In the genomic region with DNA sequence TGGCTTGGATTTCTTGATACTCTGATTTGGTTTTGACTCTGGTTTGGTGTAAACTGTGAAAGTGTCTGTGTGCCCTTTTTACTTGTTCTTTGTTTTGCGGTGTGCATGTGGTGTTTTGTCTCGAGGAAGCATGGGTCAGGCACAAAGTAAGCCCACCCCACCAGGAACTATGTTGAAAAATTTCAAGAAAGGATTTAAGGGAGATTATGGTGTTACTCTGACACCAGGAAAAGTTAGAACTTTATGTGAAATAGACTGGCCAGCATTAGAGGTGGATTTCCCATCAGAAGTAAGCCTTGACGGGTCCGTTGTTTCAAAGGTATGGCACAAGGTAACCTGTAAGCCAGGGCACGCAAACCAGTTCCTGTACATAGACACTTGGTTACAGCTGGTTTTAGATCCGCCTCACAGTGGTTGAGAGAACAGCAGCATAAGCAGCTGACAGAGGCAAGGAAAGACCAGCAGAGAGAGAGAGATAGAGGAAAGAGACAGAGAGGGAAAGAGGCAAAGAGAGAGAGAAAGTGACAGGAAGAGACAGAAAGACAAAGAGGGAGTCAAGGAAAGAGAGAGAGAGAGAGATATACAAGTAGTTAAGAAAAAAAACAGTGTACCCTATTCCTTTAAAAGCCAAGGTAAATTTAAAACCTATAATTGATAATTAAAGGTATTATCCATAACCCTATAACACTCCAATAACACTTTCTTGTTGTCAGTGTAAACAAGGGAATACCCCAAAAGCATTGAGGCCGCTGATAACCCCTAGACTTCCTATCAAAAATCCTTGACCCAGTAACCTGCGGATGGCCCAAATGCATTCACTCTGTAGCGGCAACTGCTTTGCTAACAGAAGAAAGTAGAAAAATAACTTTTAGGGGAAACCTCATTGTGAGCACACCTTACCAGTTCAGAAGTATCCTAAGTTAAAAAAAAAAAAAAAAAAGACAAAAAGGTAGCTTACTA, we compare ENCODE assay signal across 1 cellular context.
TF ChIP-seq lines count a peak whose summit lies in the region.

No MANE protein-coding gene starts in this region.

TF ChIP-seq in GM23338, 12 proteins besides CTCF, POLR2A, EP300 and RAD21 (continued from another document):
- TF ChIP-seq, protein P1, sequence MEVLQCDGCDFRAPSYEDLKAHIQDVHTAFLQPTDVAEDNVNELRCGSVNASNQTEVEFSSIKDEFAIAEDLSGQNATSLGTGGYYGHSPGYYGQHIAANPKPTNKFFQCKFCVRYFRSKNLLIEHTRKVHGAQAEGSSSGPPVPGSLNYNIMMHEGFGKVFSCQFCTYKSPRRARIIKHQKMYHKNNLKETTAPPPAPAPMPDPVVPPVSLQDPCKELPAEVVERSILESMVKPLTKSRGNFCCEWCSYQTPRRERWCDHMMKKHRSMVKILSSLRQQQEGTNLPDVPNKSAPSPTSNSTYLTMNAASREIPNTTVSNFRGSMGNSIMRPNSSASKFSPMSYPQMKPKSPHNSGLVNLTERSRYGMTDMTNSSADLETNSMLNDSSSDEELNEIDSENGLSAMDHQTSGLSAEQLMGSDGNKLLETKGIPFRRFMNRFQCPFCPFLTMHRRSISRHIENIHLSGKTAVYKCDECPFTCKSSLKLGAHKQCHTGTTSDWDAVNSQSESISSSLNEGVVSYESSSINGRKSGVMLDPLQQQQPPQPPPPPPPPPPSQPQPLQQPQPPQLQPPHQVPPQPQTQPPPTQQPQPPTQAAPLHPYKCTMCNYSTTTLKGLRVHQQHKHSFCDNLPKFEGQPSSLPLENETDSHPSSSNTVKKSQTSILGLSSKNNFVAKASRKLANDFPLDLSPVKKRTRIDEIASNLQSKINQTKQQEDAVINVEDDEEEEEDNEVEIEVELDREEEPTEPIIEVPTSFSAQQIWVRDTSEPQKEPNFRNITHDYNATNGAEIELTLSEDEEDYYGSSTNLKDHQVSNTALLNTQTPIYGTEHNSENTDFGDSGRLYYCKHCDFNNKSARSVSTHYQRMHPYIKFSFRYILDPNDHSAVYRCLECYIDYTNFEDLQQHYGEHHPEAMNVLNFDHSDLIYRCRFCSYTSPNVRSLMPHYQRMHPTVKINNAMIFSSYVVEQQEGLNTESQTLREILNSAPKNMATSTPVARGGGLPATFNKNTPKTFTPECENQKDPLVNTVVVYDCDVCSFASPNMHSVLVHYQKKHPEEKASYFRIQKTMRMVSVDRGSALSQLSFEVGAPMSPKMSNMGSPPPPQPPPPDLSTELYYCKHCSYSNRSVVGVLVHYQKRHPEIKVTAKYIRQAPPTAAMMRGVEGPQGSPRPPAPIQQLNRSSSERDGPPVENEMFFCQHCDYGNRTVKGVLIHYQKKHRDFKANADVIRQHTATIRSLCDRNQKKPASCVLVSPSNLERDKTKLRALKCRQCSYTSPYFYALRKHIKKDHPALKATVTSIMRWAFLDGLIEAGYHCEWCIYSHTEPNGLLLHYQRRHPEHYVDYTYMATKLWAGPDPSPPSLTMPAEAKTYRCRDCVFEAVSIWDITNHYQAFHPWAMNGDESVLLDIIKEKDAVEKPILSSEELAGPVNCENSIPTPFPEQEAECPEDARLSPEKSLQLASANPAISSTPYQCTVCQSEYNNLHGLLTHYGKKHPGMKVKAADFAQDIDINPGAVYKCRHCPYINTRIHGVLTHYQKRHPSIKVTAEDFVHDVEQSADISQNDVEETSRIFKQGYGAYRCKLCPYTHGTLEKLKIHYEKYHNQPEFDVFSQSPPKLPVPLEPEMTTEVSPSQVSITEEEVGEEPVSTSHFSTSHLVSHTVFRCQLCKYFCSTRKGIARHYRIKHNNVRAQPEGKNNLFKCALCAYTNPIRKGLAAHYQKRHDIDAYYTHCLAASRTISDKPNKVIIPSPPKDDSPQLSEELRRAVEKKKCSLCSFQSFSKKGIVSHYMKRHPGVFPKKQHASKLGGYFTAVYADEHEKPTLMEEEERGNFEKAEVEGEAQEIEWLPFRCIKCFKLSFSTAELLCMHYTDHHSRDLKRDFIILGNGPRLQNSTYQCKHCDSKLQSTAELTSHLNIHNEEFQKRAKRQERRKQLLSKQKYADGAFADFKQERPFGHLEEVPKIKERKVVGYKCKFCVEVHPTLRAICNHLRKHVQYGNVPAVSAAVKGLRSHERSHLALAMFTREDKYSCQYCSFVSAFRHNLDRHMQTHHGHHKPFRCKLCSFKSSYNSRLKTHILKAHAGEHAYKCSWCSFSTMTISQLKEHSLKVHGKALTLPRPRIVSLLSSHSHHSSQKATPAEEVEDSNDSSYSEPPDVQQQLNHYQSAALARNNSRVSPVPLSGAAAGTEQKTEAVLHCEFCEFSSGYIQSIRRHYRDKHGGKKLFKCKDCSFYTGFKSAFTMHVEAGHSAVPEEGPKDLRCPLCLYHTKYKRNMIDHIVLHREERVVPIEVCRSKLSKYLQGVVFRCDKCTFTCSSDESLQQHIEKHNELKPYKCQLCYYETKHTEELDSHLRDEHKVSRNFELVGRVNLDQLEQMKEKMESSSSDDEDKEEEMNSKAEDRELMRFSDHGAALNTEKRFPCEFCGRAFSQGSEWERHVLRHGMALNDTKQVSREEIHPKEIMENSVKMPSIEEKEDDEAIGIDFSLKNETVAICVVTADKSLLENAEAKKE (CRISPR knock-in tag; IDR thresholded peaks at IDR 0.05) = no peak
